7 cellular contexts compared by ENCODE assay signal in the genomic region with DNA sequence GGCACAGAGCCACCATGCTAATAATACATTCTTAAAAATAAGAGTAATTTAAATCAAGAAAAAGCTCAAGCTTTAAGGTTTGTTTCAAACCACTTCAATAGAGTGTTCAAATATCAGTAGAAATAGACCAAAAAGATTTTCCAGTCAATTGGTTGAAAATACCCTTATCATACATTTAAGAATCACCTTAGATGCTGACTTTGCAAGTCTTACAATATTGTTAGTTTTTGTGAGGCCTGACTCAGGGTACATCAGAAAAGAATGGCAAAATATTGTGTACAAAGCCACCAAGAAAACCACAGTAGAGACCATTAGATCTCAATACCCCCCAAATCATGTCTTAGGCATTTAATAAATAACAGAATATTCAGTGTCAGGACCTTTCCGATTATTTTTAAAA. TPM values are rescaled to one million over a fixed set of nuclear protein-coding genes. Genes with fewer than 3 reads are reported as not detected.
"Had no signal": no experiment of that assay in that cellular context is flagged by ENCODE, and none has a peak within 500 bp of the region (broad histone marks: within the 10 kb centered on the region; RNA-seq: fewer than 3 reads in every experiment).

No MANE protein-coding gene starts in this region.

- FAIRE-seq: GM12878, GM12891, GM18507, GM19239 had no signal

- H3K4me3 ChIP-seq: GM12878 had no signal

- DNase-seq: GDM1, GF-D8 had no signal

- ATAC-seq: GM12878 had no signal

RNA-seq across cellular contexts. Expression of a gene that starts 19.8 kb away (rescaled TPM):
- total RNA-seq: G401 had no signal
